Comparison of ENCODE assay signal across 24 cellular contexts in the genomic region with DNA sequence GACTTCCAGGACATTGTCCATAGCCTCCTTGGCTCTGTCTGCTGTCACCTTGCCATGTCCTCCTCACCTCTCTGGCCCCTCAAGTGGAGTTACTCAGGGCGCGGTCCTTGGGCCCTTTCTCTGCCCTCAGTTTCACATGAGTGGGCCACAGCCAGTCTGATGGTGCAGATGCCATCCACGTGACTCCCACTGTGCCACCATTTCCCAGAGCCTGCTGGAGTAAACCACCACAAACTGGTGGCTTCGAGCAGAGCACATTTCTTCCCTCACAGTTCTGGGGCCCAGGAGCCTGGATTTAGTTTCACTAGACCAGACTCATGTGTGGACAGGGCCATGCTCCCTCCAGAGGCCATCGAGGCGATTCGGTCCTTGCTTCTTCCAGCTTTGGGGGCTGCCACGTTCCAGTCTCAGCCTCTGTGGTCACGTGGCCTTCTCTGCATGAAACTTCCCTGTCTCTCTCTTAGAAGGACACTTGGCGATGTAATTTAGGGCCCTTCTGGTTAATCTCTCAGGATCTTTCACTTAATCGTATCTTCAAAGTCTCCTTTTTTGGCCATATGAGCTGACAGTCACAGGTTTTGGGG. TPM values are rescaled to one million over a fixed set of nuclear protein-coding genes. Genes with fewer than 3 reads are reported as not detected.
DNase-seq lines count a peak whose midpoint lies in the region; ATAC-seq, FAIRE-seq and TF ChIP-seq lines count a peak whose summit lies in the region.
"Had no signal": no experiment of that assay in that cellular context is flagged by ENCODE, and none has a peak within 500 bp of the region (broad histone marks: within the 10 kb centered on the region; RNA-seq: fewer than 3 reads in every experiment).

No MANE protein-coding gene starts in this region.

- peaks cover 22% of the 10 kb centered on the region for H3K36me3 Mint-ChIP-seq in natural killer cell treated with Interleukin-12 subunit alpha and Interleukin-12 subunit beta and Interleukin-15 and Interleukin-18, amount 100 ng/mL, for 72 hours

- peaks cover 0 to 3% of the 10 kb centered on the region in 2 donors for H3K4me1 Mint-ChIP-seq in natural killer cell treated with Interleukin-12 subunit alpha and Interleukin-12 subunit beta and Interleukin-15 and Interleukin-18, amount 100 ng/mL, for 72 hours (ENCODE audit: low read depth in 2 of 2)

- peak overlapping the region; percentile 87 for H3K4me2 ChIP-seq in BLaER1

- H3K4me1 ChIP-seq in BLaER1 (peaks cover 55% of the 10 kb centered on the region), kidney (ENCODE audit: control insufficient read depth in 1 of 2, insufficient read depth in 1 of 2, low read depth in 1 of 2, low read length in 2 of 2) (no peaks in the 10 kb centered on the region)
- H3K4me1 ChIP-seq: upper lobe of left lung had no signal

- no peak for FAIRE-seq in kidney (lab: Jason Lieb, UNC)
- FAIRE-seq: endometrium, HTR-8/SVneo had no signal

- H3K27me3 Mint-ChIP-seq in natural killer cell treated with Interleukin-12 subunit alpha and Interleukin-12 subunit beta and Interleukin-15 and Interleukin-18, amount 100 ng/mL, for 72 hours, result no peaks in the 10 kb centered on the region

- H3K9me3 Mint-ChIP-seq in natural killer cell treated with Interleukin-12 subunit alpha and Interleukin-12 subunit beta and Interleukin-15 and Interleukin-18, amount 100 ng/mL, for 72 hours, result no peaks in the 10 kb centered on the region
- H3K9me3 Mint-ChIP-seq: CD8-positive, alpha-beta T cell; mesothelial cell of epicardium had no signal

- DNase-seq in NAMALWA (ENCODE audit: low spot score), result peak; percentile 63
- DNase-seq in kidney, result peak; percentile 30
- DNase-seq in effector CD4-positive, alpha-beta T cell, result no peak
- DNase-seq in NCI-H1048 (lab: John Stamatoyannopoulos, UW), result no peak
- no peak for DNase-seq in NCI-H1105 (lab: John Stamatoyannopoulos, UW)
- DNase-seq in natural killer cell treated with Interleukin-12 subunit alpha and Interleukin-12 subunit beta and Interleukin-15 and Interleukin-18, amount 100 ng/mL, for 72 hours (ENCODE audit: low spot score), result no peak
- DNase-seq: amygdala; CD8-positive, alpha-beta T cell; central memory CD4-positive, alpha-beta T cell; DMS79 treated with DMSO at 0.1 percent for 48 hours; HCEC 1CT; MG63; NCI-H2029 treated with DMSO at 0.1 percent for 48 hours; NCI-H524 treated with DMSO at 0.1 percent for 48 hours; OCI-M1; retina; stimulated activated naive CD4-positive, alpha-beta T cell treated with Interleukin-2 at 50 U/mL for 16 hours; upper lobe of left lung had no signal

- peak overlapping the region in 1 of 2 donors; percentile 76 for H3K27ac Mint-ChIP-seq in natural killer cell treated with Interleukin-12 subunit alpha and Interleukin-12 subunit beta and Interleukin-15 and Interleukin-18, amount 100 ng/mL, for 72 hours
- H3K27ac Mint-ChIP-seq: CD8-positive, alpha-beta T cell; mesothelial cell of epicardium had no signal

- no peaks in the 10 kb centered on the region for H3K27me3 ChIP-seq in BLaER1
- H3K27me3 ChIP-seq: MG63, neutrophil, upper lobe of left lung had no signal

- peak overlapping the region; percentile 69 for H3K9ac ChIP-seq in BLaER1
- H3K9ac ChIP-seq in kidney (ENCODE audit: low read length in 2 of 2), result no peak overlapping the region

- intact Hi-C loops in kidney (cut with DNase I), result no loop called here

- no peak overlapping the region for H3K4me3 Mint-ChIP-seq in natural killer cell treated with Interleukin-12 subunit alpha and Interleukin-12 subunit beta and Interleukin-15 and Interleukin-18, amount 100 ng/mL, for 72 hours
- H3K4me3 Mint-ChIP-seq: CD8-positive, alpha-beta T cell; mesothelial cell of epicardium had no signal

- ATAC-seq in GM19467 (IDR thresholded peaks at IDR 0.05; ENCODE audit: unreplicated experiment), result peak; percentile 8
- ATAC-seq in natural killer cell treated with Interleukin-12 subunit alpha and Interleukin-12 subunit beta and Interleukin-15 and Interleukin-18, amount 100 ng/mL, for 72 hours, result no peak
- ATAC-seq: CD8-positive, alpha-beta T cell had no signal

- H4K20me1 ChIP-seq in BLaER1, result peaks cover 4% of the 10 kb centered on the region; the same call in 1 of the 2 replicates

- peak overlapping the region; percentile 1; the same call in 1 of the 2 replicates for H3K4me3 ChIP-seq in BLaER1
- H3K4me3 ChIP-seq in kidney (ENCODE audit: low read length in 2 of 2), result no peak overlapping the region
- H3K4me3 ChIP-seq: MG63, upper lobe of left lung had no signal

- H3K36me3 ChIP-seq in BLaER1 (peaks cover 86% of the 10 kb centered on the region), kidney (ENCODE audit: control insufficient read depth in 1 of 2, insufficient read depth in 2 of 2, low read length in 2 of 2) (peaks cover 34 to 58% of the 10 kb centered on the region in 2 donors)

- H3K9me3 ChIP-seq in BLaER1 (no peaks in the 10 kb centered on the region), kidney (ENCODE audit: control insufficient read depth in 1 of 2, low read length in 2 of 2) (no peaks in the 10 kb centered on the region)
- H3K9me3 ChIP-seq: MG63, neutrophil, upper lobe of left lung had no signal

- H3K27ac ChIP-seq in BLaER1 (peak overlapping the region; percentile 90), kidney (ENCODE audit: low read depth in 2 of 2, low read length in 2 of 2) (no peak overlapping the region)
- H3K27ac ChIP-seq: neutrophil, upper lobe of left lung had no signal

- no peak for TF ChIP-seq CTCF in kidney (IDR thresholded peaks at IDR 0.05; ENCODE audit: borderline replicate concordance, extremely low read depth, insufficient read depth)

RNA-seq across cellular contexts. Expression of gene SMARCB1, which starts 14.6 kb away (rescaled TPM):
- total RNA-seq in kidney, result 79.0 TPM
- polyA plus RNA-seq in kidney (ENCODE audit: insufficient read depth, low read depth, low replicate concordance), result 68.7 TPM
- total RNA-seq in natural killer cell treated with Interleukin-12 subunit alpha and Interleukin-12 subunit beta and Interleukin-15 and Interleukin-18, amount 100 ng/mL, for 72 hours, result 100 to 1,000 TPM in 1 of 2 donors, 10 to 100 TPM in 1; 70.5 to 105 TPM

RNA-seq across cellular contexts. Expression of gene MMP11, which starts 28.7 kb away (rescaled TPM):
- total RNA-seq in kidney, result 4.4 TPM
- polyA plus RNA-seq in kidney (ENCODE audit: insufficient read depth, low read depth, low replicate concordance), result 2.7 TPM
- under 1 TPM in 1 of 2 donors, not detected in 1; 0.50 TPM for total RNA-seq in natural killer cell treated with Interleukin-12 subunit alpha and Interleukin-12 subunit beta and Interleukin-15 and Interleukin-18, amount 100 ng/mL, for 72 hours

RNA-seq across cellular contexts. Expression of gene CHCHD10, which starts 33.6 kb away (rescaled TPM):
- 190 TPM for total RNA-seq in kidney
- 1,445 TPM for polyA plus RNA-seq in kidney (ENCODE audit: insufficient read depth, low read depth, low replicate concordance)
- 100 to 1,000 TPM in 1 of 2 donors, 10 to 100 TPM in 1; 50.7 to 135 TPM for total RNA-seq in natural killer cell treated with Interleukin-12 subunit alpha and Interleukin-12 subunit beta and Interleukin-15 and Interleukin-18, amount 100 ng/mL, for 72 hours

RNA-seq across cellular contexts. Expression of gene DERL3, which starts 37.5 kb away (rescaled TPM):
- 24.7 TPM for total RNA-seq in kidney
- polyA plus RNA-seq in kidney (ENCODE audit: insufficient read depth, low read depth, low replicate concordance), result 3.1 TPM
- 10 to 100 TPM in 1 of 2 donors, 1 to 10 TPM in 1; 4.7 to 14.3 TPM for total RNA-seq in natural killer cell treated with Interleukin-12 subunit alpha and Interleukin-12 subunit beta and Interleukin-15 and Interleukin-18, amount 100 ng/mL, for 72 hours

RNA-seq across cellular contexts. Expression of gene C22orf15, which starts 38.5 kb away (rescaled TPM):
- not detected for total RNA-seq in kidney
- not detected for polyA plus RNA-seq in kidney (ENCODE audit: insufficient read depth, low read depth, low replicate concordance)
- total RNA-seq in natural killer cell treated with Interleukin-12 subunit alpha and Interleukin-12 subunit beta and Interleukin-15 and Interleukin-18, amount 100 ng/mL, for 72 hours, result under 1 TPM; 0.83 to 0.86 TPM

Comparison
In these comparisons a context has a peak if more than half of its experiments do, and no peak if none do; other contexts are left out.
1. DNase-seq: peak in NAMALWA (single experiment) and kidney (single experiment); none in effector CD4-positive, alpha-beta T cell (single experiment), NCI-H1048 (single experiment), NCI-H1105 (single experiment) and natural killer cell treated with Interleukin-12 subunit alpha and Interleukin-12 subunit beta and Interleukin-15 and Interleukin-18, amount 100 ng/mL, for 72 hours (single experiment).